In genomic region chr13:43880451-43880850, GRCh38 we compare ENCODE assay signal across 8 cellular contexts. TPM values are rescaled to one million over a fixed set of nuclear protein-coding genes. Genes with fewer than 3 reads are reported as not detected.
DNase-seq lines count a peak whose midpoint lies in the region; ATAC-seq and TF ChIP-seq lines count a peak whose summit lies in the region.

No MANE protein-coding gene starts in this region.

- H2BK15ac ChIP-seq in mesenchymal stem cell (ENCODE audit: low read depth, poor library complexity, severe bottlenecking): no peak overlapping the region

- intact Hi-C loops in Right ventricle myocardium superior (cut with DNase I): no loop called here
- intact Hi-C loops in vagina (cut with DNase I): no loop called here

- no peak overlapping the region for H2BK5ac ChIP-seq in mesenchymal stem cell (ENCODE audit: low read depth, low read length, poor library complexity, severe bottlenecking)

- ATAC-seq in Right ventricle myocardium superior (ENCODE audit: poor library complexity) (no peak), GM21576 (IDR thresholded peaks at IDR 0.05; ENCODE audit: unreplicated experiment) (no peak), esophagus mucosa (no peak)

- no peak overlapping the region for H4K8ac ChIP-seq in mesenchymal stem cell (ENCODE audit: low read length)

- no peak overlapping the region for H4K91ac ChIP-seq in mesenchymal stem cell (ENCODE audit: low read length)

- in situ Hi-C loops in brain microvascular endothelial cell (cut with HindIII; ENCODE audit: low pct_ligation_motif_present, low sequenced_read_pairs): no loop called here

- H3K36me3 ChIP-seq in right atrium auricular region (no peaks in the 10 kb centered on the region), brain microvascular endothelial cell (replicated peaks) (no peaks in the 10 kb centered on the region), mesenchymal stem cell (ENCODE audit: control insufficient read depth in 1 of 2, insufficient read depth in 2 of 2, low read depth in 1 of 2, low read length in 2 of 2) (peaks cover 0 to 35% of the 10 kb centered on the region in 2 experiments), vagina (no peaks in the 10 kb centered on the region)

- H3K4me3 ChIP-seq in right atrium auricular region (peak overlapping the region; percentile 70 to 87), brain microvascular endothelial cell (ENCODE audit: low read depth, low read length) (peak overlapping the region; percentile 78), mesenchymal stem cell (ENCODE audit: insufficient read depth in 1 of 2, low read depth in 1 of 2, low read length in 2 of 2) (peak overlapping the region in 1 of 2 experiments; percentile 91), vagina (peak overlapping the region; percentile 85 to 86)

- no peak for TF ChIP-seq POLR2A in vagina (IDR thresholded peaks at IDR 0.05)

- H3K4me2 ChIP-seq in mesenchymal stem cell (ENCODE audit: low read length, poor library complexity, severe bottlenecking): peak overlapping the region; percentile 95

- H2BK120ac ChIP-seq in mesenchymal stem cell (ENCODE audit: low read depth, low read length): no peak overlapping the region

- DNase-seq in right atrium auricular region (ENCODE audit: low spot score) (no peak), Right ventricle myocardium superior (no peak), brain microvascular endothelial cell (no peak), mesenchymal stem cell (peak; percentile 42), vagina (ENCODE audit: extremely low spot score in 2 of 2) (no peak)
- no peak for DNase-seq in stimulated activated CD4-positive, alpha-beta T cell treated with anti-CD3 and anti-CD28 coated beads, Interleukin-2, amount 100 ng/mL, for 48 hours

- no peak overlapping the region for H3K4ac ChIP-seq in mesenchymal stem cell (ENCODE audit: low read depth in 1 of 2, low read length in 2 of 2)

- H3K27me3 ChIP-seq in right atrium auricular region (no peaks in the 10 kb centered on the region), brain microvascular endothelial cell (replicated peaks) (no peaks in the 10 kb centered on the region), mesenchymal stem cell (ENCODE audit: control insufficient read depth in 1 of 2, insufficient read depth in 1 of 2, low read length in 2 of 2) (no peaks in the 10 kb centered on the region), vagina (no peaks in the 10 kb centered on the region)

- no peak overlapping the region for H3K18ac ChIP-seq in mesenchymal stem cell (ENCODE audit: low read depth in 1 of 2, low read length in 2 of 2)

- H2AFZ ChIP-seq in mesenchymal stem cell (ENCODE audit: low read depth, low read length): no peak overlapping the region

- H2BK12ac ChIP-seq in mesenchymal stem cell (ENCODE audit: low read length in 2 of 2): no peak overlapping the region

- peaks cover 0 to 18% of the 10 kb centered on the region in 2 donors for H3K4me1 ChIP-seq in right atrium auricular region
- peaks cover 8% of the 10 kb centered on the region for H3K4me1 ChIP-seq in mesenchymal stem cell (ENCODE audit: control insufficient read depth, insufficient read depth, low read depth, low read length)
- H3K4me1 ChIP-seq in vagina: peaks cover 23% of the 10 kb centered on the region

- no peak for TF ChIP-seq CTCF in right atrium auricular region (IDR thresholded peaks at IDR 0.05)
- TF ChIP-seq CTCF in brain microvascular endothelial cell (IDR thresholded peaks at IDR 0.05; ENCODE audit: low read depth, low read length, missing control alignments): no peak
- TF ChIP-seq CTCF in vagina (IDR thresholded peaks at IDR 0.05): no peak

- H3K27ac ChIP-seq in right atrium auricular region (peak overlapping the region in 1 of 2 donors; percentile 94), brain microvascular endothelial cell (no peak overlapping the region), mesenchymal stem cell (ENCODE audit: low read length, poor library complexity, severe bottlenecking) (no peak overlapping the region), vagina (no peak overlapping the region)

- no peak overlapping the region for H2AK5ac ChIP-seq in mesenchymal stem cell (ENCODE audit: low read length, severe bottlenecking)

- H3K9me3 ChIP-seq in right atrium auricular region (no peaks in the 10 kb centered on the region), mesenchymal stem cell (ENCODE audit: control insufficient read depth, low read length) (no peaks in the 10 kb centered on the region), vagina (no peaks in the 10 kb centered on the region)

- H3K9ac ChIP-seq in mesenchymal stem cell (ENCODE audit: low read length): peak overlapping the region; percentile 95

- peaks cover 6% of the 10 kb centered on the region for H3K79me1 ChIP-seq in mesenchymal stem cell (replicated peaks; ENCODE audit: low read length, poor library complexity, severe bottlenecking)

- no peak overlapping the region for H3K14ac ChIP-seq in mesenchymal stem cell (ENCODE audit: low read length in 2 of 2)

- WGBS in mesenchymal stem cell: 38% methylated on average over 9 of the region's 9 CpGs

- H3K23ac ChIP-seq in mesenchymal stem cell (ENCODE audit: low read length in 2 of 2): no peak overlapping the region

RNA-seq across cellular contexts. Expression of gene LACC1, which starts 0.7 kb away (rescaled TPM):
- total RNA-seq in right atrium auricular region (1 to 10 TPM; 4.7 to 6.0 TPM), Right ventricle myocardium superior (4.2 TPM), vagina (2.9 TPM), esophagus mucosa (5.8 TPM)
- polyA plus RNA-seq in mesenchymal stem cell (2013, experiment 1 of 2): 14.7 TPM
- polyA plus RNA-seq in mesenchymal stem cell (2013, experiment 2 of 2): 15.3 TPM

RNA-seq across cellular contexts. Expression of gene CCDC122, which starts 0.9 kb away (rescaled TPM):
- total RNA-seq in right atrium auricular region (1 to 10 TPM; 2.3 to 3.5 TPM), Right ventricle myocardium superior (3.4 TPM), vagina (4.9 TPM), esophagus mucosa (5.5 TPM)
- polyA plus RNA-seq in mesenchymal stem cell (2013, experiment 1 of 2): 3.9 TPM
- polyA plus RNA-seq in mesenchymal stem cell (2013, experiment 2 of 2): 4.8 TPM
